10 cellular contexts compared by ENCODE assay signal in genomic region chr6:111663692-111664564, GRCh38. TPM values are rescaled to one million over a fixed set of nuclear protein-coding genes. Genes with fewer than 3 reads are reported as not detected.
A peak's percentile ranks its signal among the peaks of the same experiment; 100 is the strongest.
DNase-seq lines count a peak whose midpoint lies in the region; TF ChIP-seq lines count a peak whose summit lies in the region.
"Had no signal": no experiment of that assay in that cellular context is flagged by ENCODE, and none has a peak within 500 bp of the region (broad histone marks: within the 10 kb centered on the region; RNA-seq: fewer than 3 reads in every experiment).

No MANE protein-coding gene starts in this region.

- no peak overlapping the region for H3K4me3 ChIP-seq in endodermal cell (ENCODE audit: low read length)
- H3K4me3 ChIP-seq in vagina: no peak overlapping the region

- H3K36me3 Mint-ChIP-seq in activated naive CD4-positive, alpha-beta T cell treated with anti-CD3 and anti-CD28 coated beads, Interleukin-2, amount 10 ng/mL, durations not matched to agents 7 days and 5 days: peaks cover 56% of the 10 kb centered on the region
- peaks cover 10% of the 10 kb centered on the region for H3K36me3 Mint-ChIP-seq in endodermal cell (ENCODE audit: low read depth)

- CTCF ChIA-PET in activated naive CD4-positive, alpha-beta T cell treated with anti-CD3 and anti-CD28 coated beads, Interleukin-2, amount 10 ng/mL, durations not matched to agents 7 days and 5 days (lab: Charles Lee): no interaction called here

- no peaks in the 10 kb centered on the region for H3K4me1 Mint-ChIP-seq in activated naive CD4-positive, alpha-beta T cell treated with anti-CD3 and anti-CD28 coated beads, Interleukin-2, amount 10 ng/mL, durations not matched to agents 7 days and 5 days
- H3K4me1 Mint-ChIP-seq in endodermal cell: peaks cover 43% of the 10 kb centered on the region

- H3K27ac ChIP-seq in endodermal cell (ENCODE audit: low read depth, low read length) (peak overlapping the region; percentile 27), vagina (peak overlapping the region; percentile 80)
- H3K27ac ChIP-seq: HL-60 had no signal

- no peaks in the 10 kb centered on the region for H3K9me3 Mint-ChIP-seq in activated naive CD4-positive, alpha-beta T cell treated with anti-CD3 and anti-CD28 coated beads, Interleukin-2, amount 10 ng/mL, durations not matched to agents 7 days and 5 days
- no peaks in the 10 kb centered on the region for H3K9me3 Mint-ChIP-seq in endodermal cell

- peaks cover 20% of the 10 kb centered on the region for H3K4me1 ChIP-seq in endodermal cell (ENCODE audit: control insufficient read depth, insufficient read depth, low read length)
- H3K4me1 ChIP-seq in vagina: peaks cover 66% of the 10 kb centered on the region

- DNase-seq in activated naive CD4-positive, alpha-beta T cell treated with anti-CD3 and anti-CD28 coated beads, Interleukin-2, amount 10 ng/mL, durations not matched to agents 7 days and 5 days: no peak
- no peak for DNase-seq in activated naive CD4-positive, alpha-beta T cell treated with Interleukin-2 at 50 U/mL for 16 hours
- DNase-seq in endodermal cell (peak; percentile 97), myocyte (ENCODE audit: low read depth) (peak; percentile 66), vagina (ENCODE audit: extremely low spot score in 2 of 2) (no peak), NOMO-1 treated with dmso at 0.1 percent for 144 hours (lab: John Stamatoyannopoulos, UW; ENCODE audit: unreplicated experiment) (no peak), T-helper 1 cell (no peak)
- no peak for DNase-seq in NK-92 treated with Interleukin-12 subunit alpha and Interleukin-12 subunit beta, amount 100 ng/mL, for 24 hours (lab: John Stamatoyannopoulos, UW)
- DNase-seq: stimulated activated CD4-positive, alpha-beta T cell treated with anti-CD3 and anti-CD28 coated beads, Interleukin-2, amount 100 ng/mL, for 24 hours had no signal

- H3K27me3 Mint-ChIP-seq in activated naive CD4-positive, alpha-beta T cell treated with anti-CD3 and anti-CD28 coated beads, Interleukin-2, amount 10 ng/mL, durations not matched to agents 7 days and 5 days: no peaks in the 10 kb centered on the region
- no peaks in the 10 kb centered on the region for H3K27me3 Mint-ChIP-seq in endodermal cell (ENCODE audit: insufficient read depth)

- no peak for TF ChIP-seq POLR2A in vagina (IDR thresholded peaks at IDR 0.05)

- H3K27me3 ChIP-seq in endodermal cell (ENCODE audit: control insufficient read depth, insufficient read depth, low read length, poor library complexity, severe bottlenecking): no peaks in the 10 kb centered on the region
- H3K27me3 ChIP-seq in vagina: no peaks in the 10 kb centered on the region

- peak overlapping the region; percentile 78 for H3K27ac Mint-ChIP-seq in activated naive CD4-positive, alpha-beta T cell treated with anti-CD3 and anti-CD28 coated beads, Interleukin-2, amount 10 ng/mL, durations not matched to agents 7 days and 5 days
- peak overlapping the region; percentile 49 for H3K27ac Mint-ChIP-seq in endodermal cell

- H3K4me3 Mint-ChIP-seq in activated naive CD4-positive, alpha-beta T cell treated with anti-CD3 and anti-CD28 coated beads, Interleukin-2, amount 10 ng/mL, durations not matched to agents 7 days and 5 days: no peak overlapping the region
- H3K4me3 Mint-ChIP-seq in endodermal cell: peak overlapping the region; percentile 17

- 43 to 49% methylated on average over 11 to 15 of the region's 15 CpGs for WGBS in endodermal cell (ENCODE audit: insufficient coverage in 1 of 2, insufficient read length in 1 of 2), 2 experiments

- TF ChIP-seq CTCF in endodermal cell (conservative IDR thresholded peaks at IDR 0.05): no peak
- no peak for TF ChIP-seq CTCF in vagina (IDR thresholded peaks at IDR 0.05)

- intact Hi-C loops in vagina (cut with DNase I): loop anchor here (5.0 kb wide), 1 partner anchor 62 kb away; no protein-coding TSS in a partner anchor

- H3K36me3 ChIP-seq in endodermal cell (ENCODE audit: control insufficient read depth, insufficient read depth, low read length) (peaks cover 7% of the 10 kb centered on the region), vagina (no peaks in the 10 kb centered on the region)

- H3K9ac ChIP-seq in endodermal cell (ENCODE audit: extremely low read depth, low read length, poor library complexity, severe bottlenecking): no peak overlapping the region

- H3K9me3 ChIP-seq in endodermal cell (ENCODE audit: control insufficient read depth, low read length) (no peaks in the 10 kb centered on the region), vagina (no peaks in the 10 kb centered on the region)

RNA-seq across cellular contexts. Expression of gene TRAF3IP2, which starts 58.2 kb away (rescaled TPM):
- 10 to 100 TPM; 15.1 to 18.8 TPM for total RNA-seq in endodermal cell
- 3.9 TPM for polyA plus RNA-seq in endodermal cell (2013, experiment 1 of 2)
- polyA plus RNA-seq in endodermal cell (2013, experiment 2 of 2): 5.3 TPM
- total RNA-seq in myocyte: 14.6 and 19.7 TPM in 2 replicates
- polyA plus RNA-seq in myocyte (2012): 21.3 TPM
- total RNA-seq in vagina: 35.1 TPM

Comparison
In these comparisons a context has a peak if more than half of its experiments do, and no peak if none do; other contexts are left out.
1. DNase-seq: peak in endodermal cell (single experiment) and myocyte (single experiment); none in activated naive CD4-positive, alpha-beta T cell treated with anti-CD3 and anti-CD28 coated beads, Interleukin-2, amount 10 ng/mL, durations not matched to agents 7 days and 5 days (single experiment), activated naive CD4-positive, alpha-beta T cell treated with Interleukin-2 at 50 U/mL for 16 hours (single experiment), vagina (0 of 2), NOMO-1 treated with dmso at 0.1 percent for 144 hours (single experiment), NK-92 treated with Interleukin-12 subunit alpha and Interleukin-12 subunit beta, amount 100 ng/mL, for 24 hours (single experiment) and T-helper 1 cell (0 of 5).